ENCODE assay signal across 21 cellular contexts in the genomic region with DNA sequence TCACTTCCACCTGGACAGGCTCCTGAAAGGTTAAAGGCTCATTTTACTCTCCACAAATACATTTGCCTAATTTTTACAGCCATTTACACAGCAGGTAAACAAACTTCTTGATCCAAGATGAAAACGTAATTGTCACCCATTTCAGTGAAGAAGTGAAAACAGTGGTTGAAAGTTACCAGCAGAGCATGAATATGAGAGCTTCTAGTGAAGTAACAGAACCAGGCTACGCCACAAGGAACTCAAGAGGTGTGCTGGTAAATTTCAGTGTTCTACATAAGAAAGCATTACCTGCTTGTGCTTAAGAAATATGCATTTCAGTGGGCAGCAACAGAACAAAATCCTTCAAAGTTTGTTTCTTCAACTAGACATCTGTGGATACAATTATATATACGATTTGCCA.
"Had no signal": no experiment of that assay in that cellular context is flagged by ENCODE, and none has a peak within 500 bp of the region (broad histone marks: within the 10 kb centered on the region; RNA-seq: fewer than 3 reads in every experiment).

No MANE protein-coding gene starts in this region.

- H3K36me3 Mint-ChIP-seq: T-cell had no signal

- H3K4me3 ChIP-seq: MG63 had no signal

- H3K4me2 ChIP-seq: SK-N-SH had no signal

- H3K9ac ChIP-seq: SK-N-SH had no signal

- H3K4me3 Mint-ChIP-seq: T-cell had no signal

- H3K27me3 ChIP-seq: MG63 had no signal

- DNase-seq: KBM-7, MG63, NCI-H1092, NCI-H1105 treated with DMSO at 0.1 percent for 48 hours, NCI-H1417 treated with DMSO at 0.1 percent for 48 hours, NCI-H146, NCI-H1694 treated with DMSO at 0.1 percent for 48 hours, NCI-H1930, NCI-H2081, NCI-H2171 treated with DMSO at 0.1 percent for 48 hours, NCI-H345, NCI-H446 treated with DMSO at 0.1 percent for 48 hours, NCI-H510A treated with DMSO at 0.1 percent for 48 hours, NCI-H526, NCI-H748 treated with DMSO at 0.1 percent for 48 hours, RPMI8226, SHP77, SK-N-SH, SW 1271, T-cell had no signal

- H3K36me3 ChIP-seq: MG63 had no signal

- H3K27ac Mint-ChIP-seq: T-cell had no signal

- FAIRE-seq: RCC 7860 had no signal

- H3K4me1 Mint-ChIP-seq: T-cell had no signal

- H3K9me3 ChIP-seq: SK-N-SH had no signal
